In genomic region chrX:17377047-17377692, GRCh38 we compare ENCODE assay signal across 8 cellular contexts.
DNase-seq lines count a peak whose midpoint lies in the region; ATAC-seq and TF ChIP-seq lines count a peak whose summit lies in the region.

No MANE protein-coding gene starts in this region.

- peaks cover 63% of the 10 kb centered on the region for H3K27me3 Mint-ChIP-seq in activated naive CD4-positive, alpha-beta T cell treated with anti-CD3 and anti-CD28 coated beads, Interleukin-2, amount 10 ng/mL, durations not matched to agents 7 days and 5 days

- H3K4me1 ChIP-seq in RWPE2 (ENCODE audit: insufficient read depth, poor library complexity, severe bottlenecking) = no peaks in the 10 kb centered on the region

- peak overlapping the region; percentile 47 for H3K27ac ChIP-seq in RWPE2 (ENCODE audit: poor library complexity, severe bottlenecking)

- H3K36me3 Mint-ChIP-seq in activated naive CD4-positive, alpha-beta T cell treated with anti-CD3 and anti-CD28 coated beads, Interleukin-2, amount 10 ng/mL, durations not matched to agents 7 days and 5 days = no peaks in the 10 kb centered on the region

- peak; percentile 61 for ATAC-seq in RWPE2 (ENCODE audit: low read depth)

- H3K27me3 ChIP-seq in RWPE2 (ENCODE audit: insufficient read depth, poor library complexity, severe bottlenecking) = no peaks in the 10 kb centered on the region

- peak; percentile 22 to 37 for DNase-seq in activated CD4-positive, alpha-beta T cell treated with anti-CD3 and anti-CD28 coated beads, Interleukin-2, amount 50 U/mL, for 48 hours
- no peak for DNase-seq in activated CD4-positive, alpha-beta T cell treated with anti-CD3 and anti-CD28 coated beads, Interleukin-2, amount 50 U/mL, for 1 hour
- DNase-seq in RWPE2 (ENCODE audit: low spot score) (peak; percentile 33), fibroblast of mammary gland (ENCODE audit: low read depth) (peak; percentile 53), posterior cingulate gyrus (peak in 9 of 10 donors; percentile 7 to 92 (median 21)), epidermal melanocyte (ENCODE audit: insufficient read length, low spot score) (no peak), NCI-H1694 treated with DMSO at 0.1 percent for 48 hours (lab: John Stamatoyannopoulos, UW) (no peak)
- no peak for DNase-seq in activated naive CD4-positive, alpha-beta T cell treated with anti-CD3 and anti-CD28 coated beads, Interleukin-2, amount 10 ng/mL, durations not matched to agents 7 days and 5 days

- CTCF ChIA-PET in activated naive CD4-positive, alpha-beta T cell treated with anti-CD3 and anti-CD28 coated beads, Interleukin-2, amount 10 ng/mL, durations not matched to agents 7 days and 5 days (lab: Charles Lee) = no interaction called here

- no peak for TF ChIP-seq CTCF in RWPE2 (IDR thresholded peaks at IDR 0.05; ENCODE audit: poor library complexity, severe bottlenecking)
- no peak for TF ChIP-seq CTCF in fibroblast of mammary gland (conservative IDR thresholded peaks at IDR 0.05; ENCODE audit: control insufficient read depth, insufficient read depth, low read depth, low read length)

- H3K9me3 ChIP-seq in RWPE2 (ENCODE audit: severe bottlenecking) = no peaks in the 10 kb centered on the region

- intact Hi-C loops in posterior cingulate gyrus (cut with DNase I) = no loop called here

- H3K9me3 Mint-ChIP-seq in activated naive CD4-positive, alpha-beta T cell treated with anti-CD3 and anti-CD28 coated beads, Interleukin-2, amount 10 ng/mL, durations not matched to agents 7 days and 5 days = peaks cover 3% of the 10 kb centered on the region

- no peaks in the 10 kb centered on the region for H3K36me3 ChIP-seq in RWPE2 (ENCODE audit: low read depth)

- H3K27ac Mint-ChIP-seq in activated naive CD4-positive, alpha-beta T cell treated with anti-CD3 and anti-CD28 coated beads, Interleukin-2, amount 10 ng/mL, durations not matched to agents 7 days and 5 days = no peak overlapping the region

- peaks cover 7% of the 10 kb centered on the region for H3K4me1 Mint-ChIP-seq in activated naive CD4-positive, alpha-beta T cell treated with anti-CD3 and anti-CD28 coated beads, Interleukin-2, amount 10 ng/mL, durations not matched to agents 7 days and 5 days

- H3K4me3 ChIP-seq in RWPE2 (ENCODE audit: severe bottlenecking) (peak overlapping the region; percentile 55), fibroblast of mammary gland (ENCODE audit: control insufficient read depth, low read depth, low read length) (peak overlapping the region; percentile 47)

- H3K4me3 Mint-ChIP-seq in activated naive CD4-positive, alpha-beta T cell treated with anti-CD3 and anti-CD28 coated beads, Interleukin-2, amount 10 ng/mL, durations not matched to agents 7 days and 5 days = no peak overlapping the region

Comparison
In these comparisons a context has a peak if more than half of its experiments do, and no peak if none do; other contexts are left out.
1. DNase-seq: peak in activated CD4-positive, alpha-beta T cell treated with anti-CD3 and anti-CD28 coated beads, Interleukin-2, amount 50 U/mL, for 48 hours (2 of 2), RWPE2 (single experiment), fibroblast of mammary gland (single experiment) and posterior cingulate gyrus (9 of 10); none in activated CD4-positive, alpha-beta T cell treated with anti-CD3 and anti-CD28 coated beads, Interleukin-2, amount 50 U/mL, for 1 hour (single experiment), epidermal melanocyte (single experiment), activated naive CD4-positive, alpha-beta T cell treated with anti-CD3 and anti-CD28 coated beads, Interleukin-2, amount 10 ng/mL, durations not matched to agents 7 days and 5 days (single experiment) and NCI-H1694 treated with DMSO at 0.1 percent for 48 hours (single experiment).